Comparison of ENCODE assay signal across 1 cellular context in genomic region chr17:18270046-18270850, GRCh38.
TF ChIP-seq lines count a peak whose summit lies in the region.

No MANE protein-coding gene starts in this region.

TF ChIP-seq in H1, 55 proteins besides CTCF, POLR2A, EP300 and RAD21:
- TF ChIP-seq EZH2 (IDR thresholded peaks at IDR 0.05; ENCODE audit: low read depth, low read length, severe bottlenecking) (no peak), BACH1 (IDR thresholded peaks at IDR 0.05; ENCODE audit: low read length) (no peak), POLR2AphosphoS5 (IDR thresholded peaks at IDR 0.05; ENCODE audit: low read depth, low read length) (peak; percentile 8; the same call in 1 of the 2 replicates), GABPA (IDR thresholded peaks at IDR 0.05; ENCODE audit: borderline replicate concordance, insufficient read depth, low read length) (no peak)
